Comparison of ENCODE assay signal across 18 cellular contexts in genomic region chr14:92481811-92482559, GRCh38.
"Had no signal": no experiment of that assay in that cellular context is flagged by ENCODE, and none has a peak within 500 bp of the region (broad histone marks: within the 10 kb centered on the region; RNA-seq: fewer than 3 reads in every experiment).

No MANE protein-coding gene starts in this region.

- H3K9me3 ChIP-seq: body of pancreas, colonic mucosa, pancreas, upper lobe of left lung had no signal

- H3K4me1 ChIP-seq: body of pancreas, colonic mucosa, foreskin keratinocyte, pancreas had no signal

- H3K36me3 ChIP-seq: colonic mucosa, pancreas, upper lobe of left lung had no signal

- H3K27me3 ChIP-seq: body of pancreas, colonic mucosa, pancreas, upper lobe of left lung had no signal

- ATAC-seq: body of pancreas; foreskin keratinocyte; stimulated activated naive CD8-positive, alpha-beta T cell treated with anti-CD3 and anti-CD28 coated beads, Interleukin-15, Interleukin-2, amounts not matched to agents 100 U/mL and 50 U/mL, for 24 hours; T-helper 17 cell; WTC11 had no signal

- DNase-seq: activated CD4-positive, alpha-beta memory T cell treated with anti-CD3 and anti-CD28 coated beads, Interleukin-2, amount 10 ng/mL, durations not matched to agents 7 days and 5 days; activated CD4-positive, alpha-beta T cell treated with anti-CD3 and anti-CD28 coated beads for 4 hours; activated gamma-delta T cell treated with Interleukin-2 at 50 U/mL for 16 hours; amygdala; body of pancreas; central memory CD4-positive, alpha-beta T cell; effector memory CD4-positive, alpha-beta T cell; foreskin keratinocyte; glutamatergic neuron; midbrain; pancreas; stimulated activated CD4-positive, alpha-beta T cell treated with anti-CD3 and anti-CD28 coated beads, Interleukin-4, amount 100 ng/mL, for 24 hours; stimulated activated naive CD8-positive, alpha-beta T cell treated with anti-CD3 and anti-CD28 coated beads, Interleukin-15, Interleukin-2, amounts not matched to agents 100 U/mL and 50 U/mL, for 24 hours; T-helper 17 cell had no signal

- H3K27ac ChIP-seq: body of pancreas, colonic mucosa, foreskin keratinocyte, pancreas, skin epidermis, upper lobe of left lung had no signal

- H3K4me3 ChIP-seq: body of pancreas, colonic mucosa, pancreas, skin epidermis, upper lobe of left lung had no signal
